In genomic region chr2:23495661-23496114, GRCh38 we compare ENCODE assay signal across 1 cellular context.
TF ChIP-seq lines count a peak whose summit lies in the region.

No MANE protein-coding gene starts in this region.

TF ChIP-seq in H1, 55 proteins besides CTCF, POLR2A, EP300 and RAD21:
- TF ChIP-seq SUZ12 (IDR thresholded peaks at IDR 0.05; ENCODE audit: low read length) (no peak), SP1 (IDR thresholded peaks at IDR 0.05; ENCODE audit: low read depth, low read length) (no peak), ZNF274 (IDR thresholded peaks at IDR 0.05; ENCODE audit: borderline replicate concordance, extremely low read depth, low read length) (no peak), ATF3 (IDR thresholded peaks at IDR 0.05; ENCODE audit: insufficient read depth, low read depth, low read length) (no peak), HDAC6 (IDR thresholded peaks at IDR 0.05; ENCODE audit: low read depth, low read length) (no peak), BACH1 (IDR thresholded peaks at IDR 0.05; ENCODE audit: low read length) (no peak), BRCA1 (IDR thresholded peaks at IDR 0.05; ENCODE audit: low read depth, low read length) (no peak), CHD1 (IDR thresholded peaks at IDR 0.05; ENCODE audit: low read depth, low read length) (no peak), JUND (IDR thresholded peaks at IDR 0.05; ENCODE audit: low read length) (no peak), GTF2F1 (IDR thresholded peaks at IDR 0.05; ENCODE audit: borderline replicate concordance, low read depth, low read length) (no peak), ATF2 (IDR thresholded peaks at IDR 0.05; ENCODE audit: low read length) (no peak), EGR1 (IDR thresholded peaks at IDR 0.05; ENCODE audit: borderline replicate concordance, low read depth, low read length) (no peak), EZH2 (IDR thresholded peaks at IDR 0.05; ENCODE audit: low read depth, low read length, severe bottlenecking) (no peak), TEAD4 (IDR thresholded peaks at IDR 0.05; ENCODE audit: low read depth, low read length) (no peak), SRF (IDR thresholded peaks at IDR 0.05; ENCODE audit: low read depth, low read length) (no peak), JUN (IDR thresholded peaks at IDR 0.05; ENCODE audit: low read depth, low read length) (no peak), RNF2 (IDR thresholded peaks at IDR 0.05; ENCODE audit: borderline replicate concordance, low read depth, low read length, missing control alignments, poor library complexity, severe bottlenecking) (no peak), KDM5A (IDR thresholded peaks at IDR 0.05; ENCODE audit: low read length) (no peak), SP2 (IDR thresholded peaks at IDR 0.05; ENCODE audit: low read length) (no peak), HDAC2 (IDR thresholded peaks at IDR 0.05; ENCODE audit: borderline replicate concordance in 1 of 2, low read depth in 2 of 2, low read length in 2 of 2) (no peak)
TF ChIP-seq in H1: peak in this region for 0.
